Comparison of ENCODE assay signal across 24 cellular contexts in the genomic region with DNA sequence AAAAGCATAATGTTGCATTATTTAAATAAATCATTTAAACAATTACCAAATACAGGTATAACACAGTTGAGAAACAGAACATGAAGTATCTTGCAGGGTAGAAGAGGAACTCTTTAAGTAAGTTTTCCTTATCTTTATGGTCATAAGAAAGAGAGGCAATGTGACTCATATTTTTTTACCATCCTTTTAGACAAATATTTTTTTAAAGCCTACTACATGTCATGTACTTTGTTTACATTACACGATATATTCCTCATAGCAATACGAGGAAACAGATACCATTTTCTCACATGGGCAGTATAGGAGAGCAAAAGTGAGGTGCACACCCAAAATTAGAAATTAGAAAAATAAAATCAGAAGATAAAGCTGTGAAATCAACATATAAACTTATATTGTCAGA. TPM values are rescaled to one million over a fixed set of nuclear protein-coding genes. Genes with fewer than 3 reads are reported as not detected.
"Had no signal": no experiment of that assay in that cellular context is flagged by ENCODE, and none has a peak within 500 bp of the region (broad histone marks: within the 10 kb centered on the region; RNA-seq: fewer than 3 reads in every experiment).

No MANE protein-coding gene starts in this region.

- H3K36me3 ChIP-seq: Peyer's patch, SJSA1 had no signal

- H3K4me3 ChIP-seq: PC-9, Peyer's patch, SJSA1, SK-N-MC had no signal

- H3K4me2 ChIP-seq: PC-9 had no signal

- H3K4me1 ChIP-seq: Peyer's patch, SJSA1 had no signal

- H3K27ac ChIP-seq: PC-9, Peyer's patch, SJSA1, SK-N-MC had no signal

- ATAC-seq: HepG2, Right ventricle myocardium inferior had no signal

- DNase-seq: IMR-90, Karpas-422, KG1, MV-4-11, NCI-H1048, NCI-H1105, NCI-H1417, NCI-H1436 treated with DMSO at 0.1 percent for 48 hours, NCI-H1694, NCI-H187 treated with DMSO at 0.1 percent for 48 hours, NCI-H2029 treated with DMSO at 0.1 percent for 48 hours, NCI-H2171 treated with DMSO at 0.1 percent for 48 hours, NCI-H345, NCI-H524, NCI-H526 treated with DMSO at 0.1 percent for 48 hours, NCI-H748 treated with DMSO at 0.1 percent for 48 hours, PC-9, Peyer's patch, SIG-M5 had no signal

- H3K9me3 ChIP-seq: Peyer's patch, SJSA1 had no signal

- H2AFZ ChIP-seq: PC-9 had no signal

- H3K27me3 ChIP-seq: Peyer's patch, SJSA1 had no signal

RNA-seq across cellular contexts. Expression of a gene that starts 49.3 kb away (rescaled TPM):
- total RNA-seq: HepG2, HT1080, PC-9 had no signal
- polyA plus RNA-seq: HepG2 had no signal
